17 cellular contexts compared by ENCODE assay signal in genomic region chr16:5982979-5983378, GRCh38.
A peak's percentile ranks its signal among the peaks of the same experiment; 100 is the strongest.
DNase-seq lines count a peak whose midpoint lies in the region; ATAC-seq and TF ChIP-seq lines count a peak whose summit lies in the region.
"Had no signal": no experiment of that assay in that cellular context is flagged by ENCODE, and none has a peak within 500 bp of the region (broad histone marks: within the 10 kb centered on the region; RNA-seq: fewer than 3 reads in every experiment).

No MANE protein-coding gene starts in this region.

- no peak for TF ChIP-seq CTCF in neural cell (IDR thresholded peaks at IDR 0.05; ENCODE audit: poor library complexity, severe bottlenecking)
- no peak for TF ChIP-seq CTCF in PC-9 (conservative IDR thresholded peaks at IDR 0.05)

- no peaks in the 10 kb centered on the region for H3K4me1 ChIP-seq in PC-9 (replicated peaks; ENCODE audit: insufficient read depth)
- H3K4me1 ChIP-seq: BLaER1, Caco-2 had no signal

- BruUV-seq in PC-9 (replicated peaks; lab: Mats Ljungman, UMichigan) = no TSS peak

- CTCF ChIA-PET in PC-9 (lab: Charles Lee) = no interaction called here

- H3K4me3 ChIP-seq in neural cell (ENCODE audit: low read length) (peak overlapping the region; percentile 53), PC-9 (no peak overlapping the region)
- H3K4me3 ChIP-seq: BLaER1, GM23248 had no signal

- peak overlapping the region; percentile 64 for H3K9ac ChIP-seq in neural cell (ENCODE audit: low read length)
- H3K9ac ChIP-seq: BLaER1, GM23248 had no signal

- H3F3A ChIP-seq in neural cell (ENCODE audit: insufficient read depth, low read length, poor library complexity, severe bottlenecking) (peaks cover 6% of the 10 kb centered on the region), PC-9 (ENCODE audit: insufficient read depth, low read depth) (no peaks in the 10 kb centered on the region)

- H3K27me3 Mint-ChIP-seq in stimulated activated naive CD8-positive, alpha-beta T cell treated with anti-CD3 and anti-CD28 coated beads, Interleukin-15, amount 100 ng/mL, for 72 hours = peaks cover 5% of the 10 kb centered on the region
- H3K27me3 Mint-ChIP-seq: CD8-positive, alpha-beta memory T cell had no signal

- no peaks in the 10 kb centered on the region for H3K36me3 ChIP-seq in neural cell (ENCODE audit: insufficient read depth, low read length)
- H3K36me3 ChIP-seq in PC-9 (ENCODE audit: low read depth) = no peaks in the 10 kb centered on the region
- H3K36me3 ChIP-seq: BLaER1 had no signal

- H4K20me1 ChIP-seq in neural cell (ENCODE audit: insufficient read depth) (no peaks in the 10 kb centered on the region), PC-9 (ENCODE audit: insufficient read depth) (no peaks in the 10 kb centered on the region)
- H4K20me1 ChIP-seq: BLaER1 had no signal

- ATAC-seq in stimulated activated naive CD8-positive, alpha-beta T cell treated with anti-CD3 and anti-CD28 coated beads, Interleukin-15, amount 100 ng/mL, for 72 hours = no peak

- H2AFZ ChIP-seq in neural cell (ENCODE audit: low read depth, low read length) (no peak overlapping the region), PC-9 (no peak overlapping the region)
- H2AFZ ChIP-seq: GM23248 had no signal

- peak; percentile 48 for TF ChIP-seq RAD21 in neural cell (conservative IDR thresholded peaks at IDR 0.05)

- DNase-seq in NCI-H748 (lab: John Stamatoyannopoulos, UW; ENCODE audit: unreplicated experiment) = peak; percentile 3
- no peak for DNase-seq in NCI-H748 treated with DMSO at 0.1 percent for 48 hours (lab: John Stamatoyannopoulos, UW)
- peak in 31 of 61 donors; percentile 1 to 51 (median 11) for DNase-seq in caudate nucleus (lab: John Stamatoyannopoulos, UW)
- no peak for DNase-seq in PC-9
- DNase-seq in stimulated activated naive CD8-positive, alpha-beta T cell treated with anti-CD3 and anti-CD28 coated beads, Interleukin-15, amount 100 ng/mL, for 72 hours = no peak
- DNase-seq in NCI-H1092 (lab: John Stamatoyannopoulos, UW) = no peak
- DNase-seq: AML-193; Caco-2; CD8-positive, alpha-beta memory T cell; DND-41; GF-D8; GM23248; H9; IMR-90 had no signal

- peak; percentile 100 for TF ChIP-seq EP300 in neural cell (conservative IDR thresholded peaks at IDR 0.05; ENCODE audit: poor library complexity, severe bottlenecking)

- no peak overlapping the region for H3K27ac Mint-ChIP-seq in stimulated activated naive CD8-positive, alpha-beta T cell treated with anti-CD3 and anti-CD28 coated beads, Interleukin-15, amount 100 ng/mL, for 72 hours

- H3K4me2 ChIP-seq in neural cell (ENCODE audit: low read length) = no peak overlapping the region
- H3K4me2 ChIP-seq in PC-9 = no peak overlapping the region
- H3K4me2 ChIP-seq: BLaER1 had no signal

- no peaks in the 10 kb centered on the region for H3K4me1 Mint-ChIP-seq in stimulated activated naive CD8-positive, alpha-beta T cell treated with anti-CD3 and anti-CD28 coated beads, Interleukin-15, amount 100 ng/mL, for 72 hours
- H3K4me1 Mint-ChIP-seq: CD8-positive, alpha-beta memory T cell had no signal

- H3K79me2 ChIP-seq in neural cell (replicated peaks; ENCODE audit: insufficient read depth, low read length) = no peaks in the 10 kb centered on the region
- H3K79me2 ChIP-seq in PC-9 (ENCODE audit: low read depth) = no peaks in the 10 kb centered on the region

- H3K9me2 ChIP-seq in neural cell (ENCODE audit: insufficient read depth, low read length) (no peaks in the 10 kb centered on the region), PC-9 (ENCODE audit: insufficient read depth) (no peaks in the 10 kb centered on the region)

- H3K27me3 ChIP-seq in neural cell (ENCODE audit: insufficient read depth, low read depth, low read length) (no peaks in the 10 kb centered on the region), PC-9 (ENCODE audit: insufficient read depth, low read depth) (peaks cover 51% of the 10 kb centered on the region)
- H3K27me3 ChIP-seq: BLaER1 had no signal

- POLR2A ChIA-PET in PC-9 (lab: Charles Lee; ENCODE audit: unreplicated experiment) = no interaction called here

- intact Hi-C loops in PC-9 (cut with micrococcal nuclease; ENCODE audit: unreplicated experiment) = no loop called here

- no peak overlapping the region for H3K4me3 Mint-ChIP-seq in stimulated activated naive CD8-positive, alpha-beta T cell treated with anti-CD3 and anti-CD28 coated beads, Interleukin-15, amount 100 ng/mL, for 72 hours
- H3K4me3 Mint-ChIP-seq: CD8-positive, alpha-beta memory T cell; H9 had no signal

- peaks cover 11 to 13% of the 10 kb centered on the region in 2 donors for H3K9me3 Mint-ChIP-seq in stimulated activated naive CD8-positive, alpha-beta T cell treated with anti-CD3 and anti-CD28 coated beads, Interleukin-15, amount 100 ng/mL, for 72 hours
- H3K9me3 Mint-ChIP-seq: H9 had no signal

- H3K27ac ChIP-seq in caudate nucleus (ENCODE audit: low read depth, low read length) (no peak overlapping the region), neural cell (ENCODE audit: low read length) (peak overlapping the region; percentile 84), PC-9 (no peak overlapping the region)
- H3K27ac ChIP-seq: 22Rv1, BLaER1, GM23248 had no signal

- no peaks in the 10 kb centered on the region for H3K9me3 ChIP-seq in neural cell (ENCODE audit: low read length)
- H3K9me3 ChIP-seq in PC-9 (ENCODE audit: insufficient read depth, low read depth) = no peaks in the 10 kb centered on the region
- H3K9me3 ChIP-seq: BLaER1, Caco-2 had no signal

TF ChIP-seq in neural cell, 6 proteins besides CTCF, POLR2A, EP300 and RAD21:
- TF ChIP-seq POLR2AphosphoS5 (IDR thresholded peaks at IDR 0.05) (peak; percentile 98), TAF1 (IDR thresholded peaks at IDR 0.05; ENCODE audit: low read depth) (peak; percentile 43), MXI1 (conservative IDR thresholded peaks at IDR 0.05; ENCODE audit: poor library complexity, severe bottlenecking) (peak; percentile 22), EZH2 (IDR thresholded peaks at IDR 0.05; ENCODE audit: borderline replicate concordance, insufficient read depth, low read length, poor library complexity, severe bottlenecking) (no peak), SMC3 (conservative IDR thresholded peaks at IDR 0.05; ENCODE audit: poor library complexity) (peak; percentile 57)
- TF ChIP-seq, protein P1, sequence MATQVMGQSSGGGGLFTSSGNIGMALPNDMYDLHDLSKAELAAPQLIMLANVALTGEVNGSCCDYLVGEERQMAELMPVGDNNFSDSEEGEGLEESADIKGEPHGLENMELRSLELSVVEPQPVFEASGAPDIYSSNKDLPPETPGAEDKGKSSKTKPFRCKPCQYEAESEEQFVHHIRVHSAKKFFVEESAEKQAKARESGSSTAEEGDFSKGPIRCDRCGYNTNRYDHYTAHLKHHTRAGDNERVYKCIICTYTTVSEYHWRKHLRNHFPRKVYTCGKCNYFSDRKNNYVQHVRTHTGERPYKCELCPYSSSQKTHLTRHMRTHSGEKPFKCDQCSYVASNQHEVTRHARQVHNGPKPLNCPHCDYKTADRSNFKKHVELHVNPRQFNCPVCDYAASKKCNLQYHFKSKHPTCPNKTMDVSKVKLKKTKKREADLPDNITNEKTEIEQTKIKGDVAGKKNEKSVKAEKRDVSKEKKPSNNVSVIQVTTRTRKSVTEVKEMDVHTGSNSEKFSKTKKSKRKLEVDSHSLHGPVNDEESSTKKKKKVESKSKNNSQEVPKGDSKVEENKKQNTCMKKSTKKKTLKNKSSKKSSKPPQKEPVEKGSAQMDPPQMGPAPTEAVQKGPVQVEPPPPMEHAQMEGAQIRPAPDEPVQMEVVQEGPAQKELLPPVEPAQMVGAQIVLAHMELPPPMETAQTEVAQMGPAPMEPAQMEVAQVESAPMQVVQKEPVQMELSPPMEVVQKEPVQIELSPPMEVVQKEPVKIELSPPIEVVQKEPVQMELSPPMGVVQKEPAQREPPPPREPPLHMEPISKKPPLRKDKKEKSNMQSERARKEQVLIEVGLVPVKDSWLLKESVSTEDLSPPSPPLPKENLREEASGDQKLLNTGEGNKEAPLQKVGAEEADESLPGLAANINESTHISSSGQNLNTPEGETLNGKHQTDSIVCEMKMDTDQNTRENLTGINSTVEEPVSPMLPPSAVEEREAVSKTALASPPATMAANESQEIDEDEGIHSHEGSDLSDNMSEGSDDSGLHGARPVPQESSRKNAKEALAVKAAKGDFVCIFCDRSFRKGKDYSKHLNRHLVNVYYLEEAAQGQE (IDR thresholded peaks at IDR 0.05; ENCODE audit: borderline replicate concordance) = peak; percentile 96

Comparison
In these comparisons a context has a peak if more than half of its experiments do, and no peak if none do; other contexts are left out.
1. DNase-seq: peak in NCI-H748 (single experiment) and caudate nucleus (31 of 61); none in NCI-H748 treated with DMSO at 0.1 percent for 48 hours (single experiment), PC-9 (0 of 2), stimulated activated naive CD8-positive, alpha-beta T cell treated with anti-CD3 and anti-CD28 coated beads, Interleukin-15, amount 100 ng/mL, for 72 hours (0 of 2) and NCI-H1092 (single experiment).